In the genomic region with DNA sequence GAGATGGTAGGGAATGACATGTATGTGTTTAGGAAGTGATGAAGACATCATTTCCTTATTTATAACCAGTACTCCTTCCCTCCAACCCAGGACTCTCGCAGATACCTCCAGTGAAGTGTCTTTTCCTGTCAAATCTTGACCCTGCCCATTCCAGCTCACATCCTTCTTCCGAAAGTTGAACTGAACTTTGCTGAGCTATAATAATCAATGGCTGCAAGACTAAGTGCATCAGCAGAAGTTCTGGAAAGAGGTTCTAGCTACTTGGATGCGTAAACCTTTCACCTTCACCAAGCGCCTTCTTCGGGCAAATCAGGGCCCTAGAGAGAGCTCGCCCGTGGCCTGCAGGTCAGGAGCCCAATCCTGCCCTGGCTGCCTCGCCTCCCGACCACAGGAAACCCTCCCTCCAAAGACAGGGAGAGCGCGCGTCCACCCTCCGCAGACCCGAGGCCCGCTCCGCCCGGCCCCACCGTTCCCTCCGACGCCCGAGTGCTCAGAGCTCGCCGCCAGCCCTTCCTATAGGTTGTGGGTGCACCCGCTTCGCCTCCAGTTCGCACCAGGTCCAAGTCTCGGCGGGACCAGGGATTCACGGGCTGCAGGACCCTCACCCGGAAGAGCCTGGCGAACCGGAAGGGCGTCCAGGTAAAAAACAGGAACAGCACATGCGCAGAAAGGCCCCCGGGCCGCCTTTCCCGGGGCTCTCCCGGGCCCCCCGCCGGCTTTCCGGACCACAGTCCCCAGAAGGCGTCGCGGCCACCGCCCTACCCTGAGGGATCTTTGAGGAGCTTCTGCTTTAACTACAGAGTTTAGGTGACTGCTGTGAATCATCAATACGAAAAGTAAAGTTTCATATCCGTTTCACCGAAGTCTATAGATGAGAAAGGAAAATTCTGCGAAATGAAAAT, we compare ENCODE assay signal across 8 cellular contexts. TPM values are rescaled to one million over a fixed set of nuclear protein-coding genes. Genes with fewer than 3 reads are reported as not detected.
DNase-seq lines count a peak whose midpoint lies in the region; ATAC-seq and TF ChIP-seq lines count a peak whose summit lies in the region.

A gene (minus strand): TSS at position 617 of the 902 bp plus-strand sequence. CDS start 1,457 bp downstream, outside the sequence.

- in situ Hi-C loops in Panc1 (cut with HindIII; ENCODE audit: low pct_unique_long_range_greater_than_20kb, low sequenced_read_pairs) = no loop called here

- CTCF ChIA-PET in Panc1 (lab: Charles Lee) = no interaction called here

- H3K27ac ChIP-seq in Panc1 (ENCODE audit: low read length) = no peak within 1 kb of the TSS

- peak within 1 kb of the TSS; percentile 43 to 46 for H3K4me3 ChIP-seq in Panc1 (ENCODE audit: low read depth in 2 of 2, low read length in 2 of 2)

- BruUV-seq in Panc1 (replicated peaks; lab: Mats Ljungman, UMichigan) = no TSS peak

- TF ChIP-seq CTCF in Panc1 (IDR thresholded peaks at IDR 0.05) = no peak

- H3K4me1 ChIP-seq in Panc1 (ENCODE audit: control insufficient read depth, insufficient read depth, low read length) = no peaks in the 10 kb centered on the region; the same call in 1 of the 2 replicates

- POLR2A ChIA-PET in Panc1 (lab: Charles Lee) = no interaction called here

- peaks cover 15% of the 10 kb centered on the region for H3K27me3 ChIP-seq in Panc1 (ENCODE audit: control insufficient read depth, insufficient read depth, low read length)

- DNase-seq in ELR (ENCODE audit: low read depth) (peak; percentile 15), Panc1 (ENCODE audit: low read depth, low spot score) (no peak), cerebellum (ENCODE audit: low spot score) (peak; percentile 87), left colon (peak; percentile 59 to 87), NAMALWA (ENCODE audit: low spot score) (no peak)
- peak in 2 of 3 donors; percentile 43 to 48 for DNase-seq in stimulated activated CD4-positive, alpha-beta T cell treated with anti-CD3 and anti-CD28 coated beads, Interleukin-12 subunit alpha, Interleukin-12 subunit beta, amount 100 ng/mL, for 48 hours (ENCODE audit: low read depth in 2 of 3, low spot score in 1 of 3)

- ATAC-seq in HG03354 (IDR thresholded peaks at IDR 0.05; ENCODE audit: poor library complexity, severe bottlenecking, unreplicated experiment) = peak; percentile 79
- ATAC-seq in Panc1 = peak; percentile 75
- ATAC-seq in left colon = peak; percentile 99
- no peak for ATAC-seq in GM18520 (IDR thresholded peaks at IDR 0.05; ENCODE audit: unreplicated experiment)

- intact Hi-C loops in Panc1 (cut with micrococcal nuclease; ENCODE audit: unreplicated experiment) = no loop called here
- intact Hi-C loops in left colon (cut with DNase I, micrococcal nuclease) = no loop called here

- H3K9me3 ChIP-seq in Panc1 (ENCODE audit: control insufficient read depth, insufficient read depth, low read depth, low read length) = no peaks in the 10 kb centered on the region; the same call in 1 of the 2 replicates

- no peaks in the 10 kb centered on the region for H3K36me3 ChIP-seq in Panc1 (ENCODE audit: control insufficient read depth, insufficient read depth, low read length)

RNA-seq across cellular contexts. Expression of the gene that starts here (rescaled TPM):
- 0.28 TPM for total RNA-seq in Panc1 (2021; ENCODE audit: unreplicated experiment)
- polyA plus RNA-seq in Panc1 (2012; ENCODE audit: insufficient read length) = 0.12 TPM
- total RNA-seq in cerebellum = 30.8 TPM
- 1 to 10 TPM; 2.2 to 8.5 TPM for total RNA-seq in left colon

Comparison
In these comparisons a context has a peak if more than half of its experiments do, and no peak if none do; other contexts are left out.
1. Peak in ATAC-seq and H3K4me3 ChIP-seq in Panc1; RNA of the gene not detected or under 1 TPM.
2. DNase-seq: peak in ELR (single experiment), cerebellum (single experiment), left colon (2 of 2) and stimulated activated CD4-positive, alpha-beta T cell treated with anti-CD3 and anti-CD28 coated beads, Interleukin-12 subunit alpha, Interleukin-12 subunit beta, amount 100 ng/mL, for 48 hours (2 of 3); none in Panc1 (single experiment) and NAMALWA (single experiment).